In the genomic region with DNA sequence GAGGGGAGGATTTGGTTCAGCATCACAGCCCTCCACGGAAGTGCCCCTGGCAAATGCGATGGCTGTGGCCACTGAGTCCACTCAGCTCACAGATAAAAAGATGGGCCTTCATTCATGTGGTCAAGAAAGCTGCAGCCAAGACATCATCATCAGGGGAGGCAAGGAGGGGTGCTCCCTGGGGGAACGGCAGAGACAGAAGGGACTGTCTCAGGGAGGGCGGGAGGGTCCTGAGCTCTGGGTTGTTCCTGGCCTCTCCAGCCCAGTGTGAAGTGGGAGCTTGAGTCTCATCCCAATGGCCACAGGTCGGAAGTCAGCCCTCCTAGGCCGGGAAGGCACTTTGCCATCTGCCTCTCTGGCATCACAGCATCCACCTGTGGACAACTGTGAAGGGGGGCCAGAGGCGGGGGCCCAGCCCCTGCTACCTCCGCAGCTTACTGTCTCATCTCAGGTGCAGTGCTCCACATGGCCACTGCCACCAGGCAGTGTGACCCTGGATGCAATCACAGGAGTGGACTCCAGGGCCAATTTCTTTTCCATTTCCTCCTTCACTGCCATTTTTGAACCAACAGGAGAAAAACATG, we compare ENCODE assay signal across 14 cellular contexts.
"Had no signal": no experiment of that assay in that cellular context is flagged by ENCODE, and none has a peak within 500 bp of the region (broad histone marks: within the 10 kb centered on the region; RNA-seq: fewer than 3 reads in every experiment).

No MANE protein-coding gene starts in this region.

- FAIRE-seq: endometrium, islet of Langerhans, small intestine had no signal

- DNase-seq: activated CD4-positive, alpha-beta memory T cell treated with anti-CD3 and anti-CD28 coated beads for 36 hours; activated CD4-positive, alpha-beta T cell treated with anti-CD3 and anti-CD28 coated beads for 36 hours; activated CD8-positive, alpha-beta memory T cell treated with anti-CD3 and anti-CD28 coated beads, Interleukin-2, amount 10 ng/mL, durations not matched to agents 7 days and 5 days; activated T-cell treated with anti-CD3 and anti-CD28 coated beads, Interleukin-2, amount 50 U/mL, for 24 hours; naive B cell; small intestine; stimulated activated CD4-positive, alpha-beta T cell treated with anti-CD3 and anti-CD28 coated beads, Interleukin-4, amount 100 ng/mL, for 4 hours; stimulated activated CD8-positive, alpha-beta memory T cell treated with anti-CD3 and anti-CD28 coated beads, Interleukin-4, amount 100 ng/mL, for 48 hours; stimulated activated naive CD4-positive, alpha-beta T cell treated with Interleukin-2 at 50 U/mL for 16 hours; trophoblast cell had no signal

- H3K36me3 ChIP-seq: cardiac muscle cell had no signal

- H3K4me3 ChIP-seq: cardiac muscle cell had no signal

- H3K27ac ChIP-seq: cardiac muscle cell had no signal

- ATAC-seq: activated CD4-positive, alpha-beta T cell treated with anti-CD3 and anti-CD28 coated beads for 36 hours; activated CD8-positive, alpha-beta memory T cell treated with anti-CD3 and anti-CD28 coated beads, Interleukin-2, amount 10 ng/mL, durations not matched to agents 7 days and 5 days; activated naive CD4-positive, alpha-beta T cell treated with anti-CD3 and anti-CD28 coated beads, Interleukin-2, amount 50 U/mL, for 72 hours had no signal
